28 cellular contexts compared by ENCODE assay signal in the genomic region with DNA sequence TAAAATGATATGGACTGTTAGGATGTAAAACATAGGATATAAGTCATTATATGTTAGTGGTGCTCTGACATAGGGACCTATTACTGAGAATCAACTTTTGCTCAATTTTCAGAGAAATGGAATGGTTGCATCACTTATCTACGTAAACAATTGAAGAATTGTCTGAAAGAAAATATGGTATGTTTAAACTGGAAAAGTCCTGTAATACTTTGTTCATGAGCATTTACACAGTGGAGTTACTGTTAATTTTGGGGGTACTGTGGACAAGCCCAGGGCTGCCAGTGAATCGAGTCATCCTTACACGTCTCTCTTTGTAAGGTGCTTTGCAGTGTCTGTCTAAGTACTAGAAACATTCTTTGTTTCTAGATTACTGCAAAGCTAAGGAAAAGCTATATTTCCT.
"Had no signal": no experiment of that assay in that cellular context is flagged by ENCODE, and none has a peak within 500 bp of the region (broad histone marks: within the 10 kb centered on the region; RNA-seq: fewer than 3 reads in every experiment).

No MANE protein-coding gene starts in this region.

- H3K4me1 Mint-ChIP-seq: immature natural killer cell; naive B cell; neural crest cell; stimulated activated naive B cell treated with anti-CD40 and anti-IgM and Interleukin-4, amounts not matched to agents 10 μg/mL and 1 μg/mL and 100 μg/mL, for 72 hours had no signal

- H3K36me3 Mint-ChIP-seq: immature natural killer cell; mesothelial cell of epicardium; naive B cell; natural killer cell treated with Interleukin-12 subunit alpha and Interleukin-12 subunit beta and Interleukin-15 and Interleukin-18, amount 100 ng/mL, for 72 hours; stimulated activated naive B cell treated with anti-CD40 and anti-IgM and Interleukin-4, amounts not matched to agents 10 μg/mL and 1 μg/mL and 100 μg/mL, for 72 hours had no signal

- H3K27ac ChIP-seq: dorsolateral prefrontal cortex, epithelial cell of prostate, esophagus muscularis mucosa, neutrophil, pancreas, right lobe of liver, suprapubic skin, transverse colon, upper lobe of right lung, uterus had no signal

- FAIRE-seq: frontal cortex, kidney, pancreas, small intestine had no signal

- H3K9me3 Mint-ChIP-seq: immature natural killer cell; mesothelial cell of epicardium; naive B cell; natural killer cell treated with Interleukin-12 subunit alpha and Interleukin-12 subunit beta and Interleukin-15 and Interleukin-18, amount 100 ng/mL, for 72 hours; neural crest cell; stimulated activated naive B cell treated with anti-CD40 and anti-IgM and Interleukin-4, amounts not matched to agents 10 μg/mL and 1 μg/mL and 100 μg/mL, for 72 hours; stimulated activated naive CD8-positive, alpha-beta T cell treated with anti-CD3 and anti-CD28 coated beads, Interleukin-15, Interleukin-2, amounts not matched to agents 100 ng/mL and 50 ng/mL, for 24 hours had no signal

- H3K4me1 ChIP-seq: esophagus muscularis mucosa, pancreas, right lobe of liver, suprapubic skin, transverse colon, upper lobe of right lung, uterus had no signal

- H3K27ac Mint-ChIP-seq: immature natural killer cell; mesothelial cell of epicardium; natural killer cell treated with Interleukin-12 subunit alpha and Interleukin-12 subunit beta and Interleukin-15 and Interleukin-18, amount 100 ng/mL, for 72 hours; stimulated activated naive B cell treated with anti-CD40 and anti-IgM and Interleukin-4, amounts not matched to agents 10 μg/mL and 1 μg/mL and 100 μg/mL, for 72 hours; stimulated activated naive CD8-positive, alpha-beta T cell treated with anti-CD3 and anti-CD28 coated beads, Interleukin-15, Interleukin-2, amounts not matched to agents 100 ng/mL and 50 ng/mL, for 24 hours had no signal

- H3K9me3 ChIP-seq: esophagus muscularis mucosa, mucosa of descending colon, neutrophil, pancreas, right lobe of liver, suprapubic skin, transverse colon, upper lobe of right lung, uterus had no signal

- H3K27me3 ChIP-seq: esophagus muscularis mucosa, neutrophil, pancreas, right lobe of liver, suprapubic skin, transverse colon, upper lobe of right lung, uterus had no signal

- H3K4me3 Mint-ChIP-seq: immature natural killer cell; mesothelial cell of epicardium; naive B cell; natural killer cell treated with Interleukin-12 subunit alpha and Interleukin-12 subunit beta and Interleukin-15 and Interleukin-18, amount 100 ng/mL, for 72 hours; neural crest cell; stimulated activated naive B cell treated with anti-CD40 and anti-IgM and Interleukin-4, amounts not matched to agents 10 μg/mL and 1 μg/mL and 100 μg/mL, for 72 hours; stimulated activated naive CD8-positive, alpha-beta T cell treated with anti-CD3 and anti-CD28 coated beads, Interleukin-15, Interleukin-2, amounts not matched to agents 100 ng/mL and 50 ng/mL, for 24 hours had no signal

- H3K4me3 ChIP-seq: dorsolateral prefrontal cortex, esophagus muscularis mucosa, lung, mucosa of descending colon, pancreas, right lobe of liver, suprapubic skin, transverse colon, upper lobe of right lung, uterus had no signal

- H3K36me3 ChIP-seq: esophagus muscularis mucosa, neutrophil, pancreas, right lobe of liver, suprapubic skin, transverse colon, upper lobe of right lung, uterus had no signal

- DNase-seq: cortex of kidney; dorsolateral prefrontal cortex; effector CD4-positive, alpha-beta T cell; hypothalamus; immature natural killer cell; kidney; mesenchymal stem cell; mucosa of descending colon; naive B cell; pancreas; right lobe of liver; small intestine; stimulated activated CD4-positive, alpha-beta T cell treated with anti-CD3 and anti-CD28 coated beads, Interleukin-15, amount 100 ng/mL, for 24 hours; stimulated activated CD4-positive, alpha-beta T cell treated with anti-CD3 and anti-CD28 coated beads, Interleukin-2, amount 100 ng/mL, for 48 hours; stimulated activated naive B cell treated with anti-CD40 and anti-IgM and Interleukin-4, amounts not matched to agents 10 μg/mL and 1 μg/mL and 100 μg/mL, for 72 hours; transverse colon; upper lobe of right lung; uterus had no signal

- H3K27me3 Mint-ChIP-seq: stimulated activated naive CD8-positive, alpha-beta T cell treated with anti-CD3 and anti-CD28 coated beads, Interleukin-15, Interleukin-2, amounts not matched to agents 100 ng/mL and 50 ng/mL, for 24 hours had no signal
